26 cellular contexts compared by ENCODE assay signal in genomic region chr10:106402455-106402854, GRCh38.
"Had no signal": no experiment of that assay in that cellular context is flagged by ENCODE, and none has a peak within 500 bp of the region (broad histone marks: within the 10 kb centered on the region; RNA-seq: fewer than 3 reads in every experiment).

No MANE protein-coding gene starts in this region.

- H3K4me3 ChIP-seq: ascending aorta, cardiac muscle cell, PC-9, SJCRH30, SK-N-MC had no signal

- DNase-seq: activated CD4-positive, alpha-beta T cell treated with anti-CD3 and anti-CD28 coated beads for 36 hours; activated CD4-positive, alpha-beta T cell treated with anti-CD3 and anti-CD28 coated beads, Interleukin-2, amount 10 ng/mL, durations not matched to agents 7 days and 5 days; activated CD4-positive, alpha-beta T cell treated with anti-CD3 and anti-CD28 coated beads, Interleukin-2, amount 50 U/mL, for 48 hours; activated CD8-positive, alpha-beta T cell treated with anti-CD3 and anti-CD28 coated beads, Interleukin-2, amount 10 ng/mL, durations not matched to agents 7 days and 5 days; activated gamma-delta T cell; activated naive CD4-positive, alpha-beta T cell treated with Interleukin-2 at 50 U/mL for 16 hours; activated naive CD8-positive, alpha-beta T cell treated with anti-CD3 and anti-CD28 coated beads, Interleukin-2, amount 10 ng/mL, durations not matched to agents 7 days and 5 days; activated T-cell treated with anti-CD3 and anti-CD28 coated beads, Interleukin-2, amount 50 U/mL, for 24 hours; amygdala; NCI-H1092 treated with DMSO at 0.1 percent for 48 hours; NCI-H1417; NCI-H146; NCI-H187; NCI-H2081; NCI-H2171 treated with DMSO at 0.1 percent for 48 hours; NCI-H2227 treated with DMSO at 0.1 percent for 48 hours; NCI-H446; NCI-H510A treated with DMSO at 0.1 percent for 48 hours; NCI-H526 treated with DMSO at 0.1 percent for 48 hours; NK-92 treated with Interleukin-12 subunit alpha and Interleukin-12 subunit beta, amount 100 ng/mL, for 24 hours; PC-9; SHP77; SJCRH30 had no signal
